ENCODE assay signal across 11 cellular contexts in the genomic region with DNA sequence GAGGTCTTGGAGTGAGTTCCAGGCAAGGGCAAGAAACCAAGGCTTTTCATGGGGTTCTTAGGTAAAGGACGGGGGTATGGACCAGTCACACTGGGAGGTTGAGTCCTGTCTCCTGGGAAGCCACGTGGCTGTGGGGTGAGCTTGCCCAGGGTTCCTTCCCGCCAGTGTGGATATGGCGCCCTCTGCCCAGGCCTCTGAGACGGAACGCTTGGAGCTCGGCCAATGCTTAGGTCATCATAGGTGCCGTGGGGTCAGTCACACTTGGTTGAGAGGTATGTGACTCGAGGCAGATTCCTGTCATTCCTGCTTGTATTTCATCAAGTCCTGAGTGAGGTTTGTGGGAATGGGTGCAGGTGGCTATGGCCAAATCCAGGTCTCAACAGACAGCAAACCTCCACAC. TPM values are rescaled to one million over a fixed set of nuclear protein-coding genes. Genes with fewer than 3 reads are reported as not detected.
DNase-seq lines count a peak whose midpoint lies in the region; ATAC-seq, FAIRE-seq and TF ChIP-seq lines count a peak whose summit lies in the region.
"Had no signal": no experiment of that assay in that cellular context is flagged by ENCODE, and none has a peak within 500 bp of the region (broad histone marks: within the 10 kb centered on the region; RNA-seq: fewer than 3 reads in every experiment).

No MANE protein-coding gene starts in this region.

- H2AFZ ChIP-seq in K562 (ENCODE audit: low read depth, low read length), result peak overlapping the region; percentile 13; the same call in 1 of the 2 replicates

- H3K4me3 Mint-ChIP-seq in Calu3 (ENCODE audit: low read depth, unreplicated experiment), result no peak overlapping the region
- H3K4me3 Mint-ChIP-seq: activated CD4-positive, alpha-beta T cell treated with anti-CD3 and anti-CD28 coated beads, Interleukin-2, amount 10 ng/mL, durations not matched to agents 7 days and 5 days; type B pancreatic cell had no signal

- ATAC-seq in K562 (peak; percentile 76), lower lobe of right lung (peak; percentile 27 to 39), GM18873 (IDR thresholded peaks at IDR 0.05; ENCODE audit: low FRiP score, unreplicated experiment) (no peak), HG03108 (IDR thresholded peaks at IDR 0.05; ENCODE audit: unreplicated experiment) (no peak)

- H3K27me3 ChIP-seq in K562 (ENCODE audit: control insufficient read depth in 2 of 2, insufficient read depth in 2 of 2, low read length in 2 of 2) (no peaks in the 10 kb centered on the region), lower lobe of right lung (ENCODE audit: low read depth) (no peaks in the 10 kb centered on the region)
- H3K27me3 ChIP-seq in effector memory CD4-positive, alpha-beta T cell (replicated peaks; ENCODE audit: control insufficient read depth, insufficient read depth, low read length, poor library complexity, severe bottlenecking), result no peaks in the 10 kb centered on the region

- H3K9me1 ChIP-seq in K562 (ENCODE audit: control insufficient read depth, insufficient read depth, low read length), result no peaks in the 10 kb centered on the region

- no peaks in the 10 kb centered on the region for H3K9me3 ChIP-seq in K562 (replicated peaks; ENCODE audit: control insufficient read depth, insufficient read depth, low read depth, low read length)
- H3K9me3 ChIP-seq in lower lobe of right lung, result no peaks in the 10 kb centered on the region
- no peaks in the 10 kb centered on the region for H3K9me3 ChIP-seq in effector memory CD4-positive, alpha-beta T cell (ENCODE audit: control insufficient read depth, low read length)

- peaks cover 24% of the 10 kb centered on the region for H3K36me3 Mint-ChIP-seq in Calu3 (ENCODE audit: insufficient read depth, unreplicated experiment)

- H3K79me2 ChIP-seq in K562 (ENCODE audit: control insufficient read depth, insufficient read depth, low read length), result no peaks in the 10 kb centered on the region

- 44% methylated on average over 9 of the region's 9 CpGs for WGBS in K562 (ENCODE audit: insufficient coverage, low coverage, missing lambda C conversion rate)

- H3K36me3 ChIP-seq in K562 (ENCODE audit: control insufficient read depth, insufficient read depth, low read length) (peaks cover 40% of the 10 kb centered on the region), lower lobe of right lung (peaks cover 44% of the 10 kb centered on the region)
- H3K36me3 ChIP-seq in effector memory CD4-positive, alpha-beta T cell (ENCODE audit: control insufficient read depth, insufficient read depth, low read length), result peaks cover 25% of the 10 kb centered on the region

- CTCF ChIA-PET in Calu3 (lab: Charles Lee) (no interaction called here), K562 (lab: Yijun Ruan, JAX; ENCODE audit: low intra/inter-chr PET ratio) (no interaction called here)

- H3K4me1 ChIP-seq in K562 (replicated peaks in 1 of 2; ENCODE audit: control insufficient read depth in 2 of 2, insufficient read depth in 2 of 2, low read length in 2 of 2), result peaks cover 0 to 5% of the 10 kb centered on the region in 2 experiments; a peak in 2 of 5 replicates
- H3K4me1 ChIP-seq in lower lobe of right lung, result no peaks in the 10 kb centered on the region
- H3K4me1 ChIP-seq in effector memory CD4-positive, alpha-beta T cell (ENCODE audit: control insufficient read depth, insufficient read depth, low read length, poor library complexity, severe bottlenecking), result no peaks in the 10 kb centered on the region

- DNase-seq in Calu3 (peak; percentile 11), HT1080 (ENCODE audit: low read depth) (peak; percentile 53), K562 (ENCODE audit: extremely low read depth in 1 of 4, low spot score in 3 of 4) (peak; percentile 60 to 62 (median 60)), lower lobe of right lung (no peak), DMS79 (lab: John Stamatoyannopoulos, UW) (no peak)
- no peak for DNase-seq in effector memory CD4-positive, alpha-beta T cell
- DNase-seq: activated CD4-positive, alpha-beta T cell treated with anti-CD3 and anti-CD28 coated beads, Interleukin-2, amount 10 ng/mL, durations not matched to agents 7 days and 5 days; activated naive CD4-positive, alpha-beta T cell had no signal

- peak; percentile 7; the same call in 1 of the 2 replicates for TF ChIP-seq POLR2A in K562 (conservative IDR thresholded peaks at IDR 0.05)

- in situ Hi-C loops in K562 (cut with MboI), result no loop called here

- H3K27ac ChIP-seq in K562 (ENCODE audit: extremely low read depth, low read depth, low read length) (no peak overlapping the region), lower lobe of right lung (no peak overlapping the region)
- no peak overlapping the region for H3K27ac ChIP-seq in effector memory CD4-positive, alpha-beta T cell (ENCODE audit: insufficient read depth, low read length, poor library complexity, severe bottlenecking)

- FAIRE-seq in K562 (lab: Jason Lieb, UNC), result no peak

- H3K27ac Mint-ChIP-seq in Calu3 (ENCODE audit: unreplicated experiment), result no peak overlapping the region
- H3K27ac Mint-ChIP-seq: activated CD4-positive, alpha-beta T cell treated with anti-CD3 and anti-CD28 coated beads, Interleukin-2, amount 10 ng/mL, durations not matched to agents 7 days and 5 days; type B pancreatic cell had no signal

- no peak overlapping the region for H3K4me2 ChIP-seq in K562 (ENCODE audit: insufficient read depth, low read length)

- no peaks in the 10 kb centered on the region for H3K4me1 Mint-ChIP-seq in Calu3 (ENCODE audit: low read depth, unreplicated experiment)
- H3K4me1 Mint-ChIP-seq: activated CD4-positive, alpha-beta T cell treated with anti-CD3 and anti-CD28 coated beads, Interleukin-2, amount 10 ng/mL, durations not matched to agents 7 days and 5 days had no signal

- H3K9me3 Mint-ChIP-seq in Calu3 (ENCODE audit: low read depth, unreplicated experiment), result no peaks in the 10 kb centered on the region
- H3K9me3 Mint-ChIP-seq: activated CD4-positive, alpha-beta T cell treated with anti-CD3 and anti-CD28 coated beads, Interleukin-2, amount 10 ng/mL, durations not matched to agents 7 days and 5 days; type B pancreatic cell had no signal

- H4K20me1 ChIP-seq in K562 (replicated peaks; ENCODE audit: control insufficient read depth, insufficient read depth, low read length), result no peaks in the 10 kb centered on the region

- no peak for TF ChIP-seq EP300 in K562 (IDR thresholded peaks at IDR 0.05; ENCODE audit: low read length)

- intact Hi-C loops in Calu3 (cut with micrococcal nuclease; ENCODE audit: unreplicated experiment) (no loop called here), K562 (cut with micrococcal nuclease) (no loop called here), lower lobe of right lung (cut with DNase I) (no loop called here)

- POLR2A ChIA-PET in K562 (lab: Yijun Ruan, JAX), result interaction anchor here (1.0 kb wide), 1 partner anchor 16 kb away, joined by 3 read pairs; no protein-coding TSS in a partner anchor

- no peak overlapping the region for H3K4me3 ChIP-seq in K562
- no peak overlapping the region for H3K4me3 ChIP-seq in lower lobe of right lung
- H3K4me3 ChIP-seq in effector memory CD4-positive, alpha-beta T cell (ENCODE audit: insufficient read depth, low read depth, low read length, poor library complexity, severe bottlenecking), result no peak overlapping the region

- BruUV-seq in Calu3 (replicated peaks; lab: Mats Ljungman, UMichigan) (no TSS peak), K562 (replicated peaks; lab: Mats Ljungman, UMichigan) (no TSS peak)

- TF ChIP-seq CTCF in Calu3 (IDR thresholded peaks at IDR 0.05; ENCODE audit: unreplicated experiment), result no peak
- TF ChIP-seq CTCF in K562 (IDR thresholded peaks at IDR 0.05 in 2 of 3, conservative IDR thresholded peaks at IDR 0.05 in 1 of 3; ENCODE audit: insufficient read depth in 2 of 3, low read depth in 1 of 3, low read length in 3 of 3), result peak; percentile 27 to 58 (median 50)
- TF ChIP-seq CTCF in lower lobe of right lung (IDR thresholded peaks at IDR 0.05), result no peak

- no peaks in the 10 kb centered on the region for H3K27me3 Mint-ChIP-seq in Calu3 (ENCODE audit: unreplicated experiment)
- H3K27me3 Mint-ChIP-seq: activated CD4-positive, alpha-beta T cell treated with anti-CD3 and anti-CD28 coated beads, Interleukin-2, amount 10 ng/mL, durations not matched to agents 7 days and 5 days; type B pancreatic cell had no signal

- peak in 1 of 2 experiments; percentile 55; a peak in 2 of 4 replicates for TF ChIP-seq RAD21 in K562 (CRISPR knock-in tag; conservative IDR thresholded peaks at IDR 0.05 in 1 of 2, IDR thresholded peaks at IDR 0.05 in 1 of 2)

- no peak overlapping the region for H3K9ac ChIP-seq in K562 (ENCODE audit: insufficient read depth in 1 of 2, low read depth in 2 of 2, low read length in 2 of 2)

RNA-seq across cellular contexts. Expression of a gene that starts 46.2 kb away (rescaled TPM):
- total RNA-seq in Calu3 (2022), result 34.4 and 39.9 TPM in 2 replicates
- 16.5 and 23.0 TPM in 2 replicates for total RNA-seq in HT1080 (2014; rRNA removed; shearing (Covaris generic))
- polyA plus RNA-seq in HT1080 (2015; cell fraction: cytosol; rRNA removed), result 22.0 and 26.9 TPM in 2 replicates
- polyA plus RNA-seq in HT1080 (2015; cell fraction: nucleus; rRNA removed), result 61.4 and 71.2 TPM in 2 replicates
- total RNA-seq in K562 (2011; cell fraction: chromatin; rRNA removed; ENCODE audit: low replicate concordance), result 144 and 165 TPM in 2 replicates
- total RNA-seq in K562 (2011; cell fraction: nucleolus; rRNA removed), result 58.9 and 66.3 TPM in 2 replicates
- total RNA-seq in K562 (2011; cell fraction: nucleoplasm; rRNA removed), result 88.6 and 115 TPM in 2 replicates
- 10.9 and 16.5 TPM in 2 replicates for total RNA-seq in K562 (2014; rRNA removed)
- total RNA-seq in K562 (2014; rRNA removed; fragmentation: Illumina TruSeq; extraction: Trizol), result 11.6 and 13.0 TPM in 2 replicates
- 14.9 and 17.7 TPM in 2 replicates for total RNA-seq in K562 (2015; rRNA removed; fragmentation: Illumina TruSeq; extraction: Trizol)
- 24.0 and 26.6 TPM in 2 replicates for total RNA-seq in K562 (2021)
- polyA plus RNA-seq in K562 (2011; rRNA removed), result 7.4 and 8.2 TPM in 2 replicates
- polyA plus RNA-seq in K562 (2011; cell fraction: cytosol; rRNA removed), result 4.4 and 5.5 TPM in 2 replicates
- polyA plus RNA-seq in K562 (2011; cell fraction: nucleus; rRNA removed), result 76.9 and 93.7 TPM in 2 replicates
- polyA plus RNA-seq in K562 (2012), result 14.4 and 14.7 TPM in 2 replicates
- 25.7 and 27.3 TPM in 2 replicates for polyA plus RNA-seq in K562 (2014; fragmentation: Illumina TruSeq; extraction: Trizol)
- polyA plus RNA-seq in K562 (2014; fragmentation: Nextera tagmentation; extraction: Ambion mirVana), result 1 to 10 TPM; 1.3 to 1.6 TPM
- 18.8 and 20.3 TPM in 2 replicates for polyA plus RNA-seq in K562 (2014; rRNA removed)
- polyA minus RNA-seq in K562 (2011; rRNA and poly(A)+ RNA removed), result 14.8 and 19.0 TPM in 2 replicates
- 7.3 and 8.5 TPM in 2 replicates for polyA minus RNA-seq in K562 (2011; cell fraction: cytosol; rRNA and poly(A)+ RNA removed)
- 41.6 and 56.6 TPM in 2 replicates for polyA minus RNA-seq in K562 (2011; cell fraction: nucleus; rRNA and poly(A)+ RNA removed)
- total RNA-seq in lower lobe of right lung, result 24.1 TPM

Comparison
In these comparisons a context has a peak if more than half of its experiments do, and no peak if none do; other contexts are left out.
1. DNase-seq: peak in Calu3 (single experiment), HT1080 (single experiment) and K562 (4 of 4); none in lower lobe of right lung (single experiment), effector memory CD4-positive, alpha-beta T cell (0 of 3) and DMS79 (single experiment).
2. CTCF ChIP-seq: peak in K562 (3 of 3); none in Calu3 (single experiment) and lower lobe of right lung (single experiment).
3. ATAC-seq: peak in K562 (single experiment) and lower lobe of right lung (2 of 2); none in GM18873 (single experiment) and HG03108 (single experiment).